15 cellular contexts compared by ENCODE assay signal in the genomic region with DNA sequence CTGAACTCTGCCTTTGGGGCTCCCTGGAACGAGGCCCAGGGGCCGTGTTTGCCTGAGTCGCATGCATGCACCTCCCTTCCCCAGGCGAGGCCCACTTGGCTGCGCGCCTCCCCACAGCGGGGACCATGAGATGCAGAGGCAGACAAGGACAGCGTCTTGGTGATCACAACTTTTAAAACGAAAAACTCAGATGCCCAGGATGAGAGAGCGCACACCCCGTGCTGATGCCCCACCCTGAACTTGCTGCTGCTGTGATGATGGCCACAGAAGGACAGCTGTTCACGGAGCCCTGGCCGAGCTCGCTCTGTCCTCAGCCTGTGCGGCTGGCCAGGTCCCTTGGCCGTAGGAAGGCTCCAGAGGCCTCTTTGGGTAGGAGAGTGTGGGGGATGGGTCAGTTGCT. TPM values are rescaled to one million over a fixed set of nuclear protein-coding genes. Genes with fewer than 3 reads are reported as not detected.
"Had no signal": no experiment of that assay in that cellular context is flagged by ENCODE, and none has a peak within 500 bp of the region (broad histone marks: within the 10 kb centered on the region; RNA-seq: fewer than 3 reads in every experiment).

No MANE protein-coding gene starts in this region.

- H3K27me3 ChIP-seq: hepatocyte had no signal

- H3K27ac Mint-ChIP-seq: activated T-helper 1 cell treated with anti-CD3 and anti-CD28 coated beads, Interleukin-12 subunit alpha, Interleukin-12 subunit beta, Interleukin-2, Interleukin-4 antibody, amounts not matched to agents 30 ng/mL and 10 ng/mL and 1 ng/mL, durations not matched to agents 14 hours and 24 hours and 36 hours; mesothelial cell of epicardium had no signal

- H3K4me3 Mint-ChIP-seq: activated T-helper 1 cell treated with anti-CD3 and anti-CD28 coated beads, Interleukin-12 subunit alpha, Interleukin-12 subunit beta, Interleukin-2, Interleukin-4 antibody, amounts not matched to agents 30 ng/mL and 10 ng/mL and 1 ng/mL, durations not matched to agents 14 hours and 24 hours and 36 hours; mesothelial cell of epicardium; natural killer cell had no signal

- DNase-seq: activated naive CD4-positive, alpha-beta T cell; effector CD8-positive, alpha-beta T cell; gastrocnemius medialis; natural killer cell; sigmoid colon; stimulated activated CD4-positive, alpha-beta T cell treated with anti-CD3 and anti-CD28 coated beads, Interleukin-12 subunit alpha, Interleukin-12 subunit beta, amount 100 ng/mL, for 4 hours; stimulated activated naive CD8-positive, alpha-beta T cell treated with anti-CD3 and anti-CD28 coated beads, Interleukin-15, Interleukin-2, amounts not matched to agents 100 U/mL and 50 U/mL, for 24 hours had no signal

- H3K4me3 ChIP-seq: coronary artery, gastrocnemius medialis, hepatocyte, sigmoid colon, thoracic aorta had no signal

- H3K27ac ChIP-seq: coronary artery, epithelial cell of prostate, gastrocnemius medialis, hepatocyte had no signal

- H3K36me3 ChIP-seq: gastrocnemius medialis, sigmoid colon, thoracic aorta had no signal

- ATAC-seq: gastrocnemius medialis; natural killer cell; stimulated activated naive CD8-positive, alpha-beta T cell treated with anti-CD3 and anti-CD28 coated beads, Interleukin-15, Interleukin-2, amounts not matched to agents 100 U/mL and 50 U/mL, for 24 hours had no signal

- H3K36me3 Mint-ChIP-seq: mesothelial cell of epicardium, natural killer cell had no signal

- H3K4me1 ChIP-seq: gastrocnemius medialis had no signal

- H3K9me3 Mint-ChIP-seq: natural killer cell had no signal

- H3K4me1 Mint-ChIP-seq: mesothelial cell of epicardium had no signal

RNA-seq across cellular contexts. Expression of a gene that starts 19.2 kb away (rescaled TPM):
- total RNA-seq: activated T-helper 1 cell treated with anti-CD3 and anti-CD28 coated beads, Interleukin-12 subunit alpha, Interleukin-12 subunit beta, Interleukin-2, Interleukin-4 antibody, amounts not matched to agents 30 ng/mL and 10 ng/mL and 1 ng/mL, durations not matched to agents 14 hours and 24 hours and 36 hours; hepatocyte; kidney epithelial cell; pulmonary artery endothelial cell had no signal
